ENCODE assay signal across 19 cellular contexts in genomic region chr7:101998029-101998903, GRCh38.
DNase-seq lines count a peak whose midpoint lies in the region; ATAC-seq, FAIRE-seq and TF ChIP-seq lines count a peak whose summit lies in the region.
"Had no signal": no experiment of that assay in that cellular context is flagged by ENCODE, and none has a peak within 500 bp of the region (broad histone marks: within the 10 kb centered on the region; RNA-seq: fewer than 3 reads in every experiment).

No MANE protein-coding gene starts in this region.

- BruUV-seq in OCI-LY7 (replicated peaks; lab: Mats Ljungman, UMichigan): no TSS peak

- H4K20me1 ChIP-seq in OCI-LY7 (ENCODE audit: insufficient read depth, low read length): 0 out of 2 replicates have a peak, but pooled peaks cover 8% of the 10 kb centered on the region

- WGBS in thymus: 82% methylated on average over 23 of the region's 23 CpGs
- WGBS in small intestine, 3 donors: 82 to 90% (median 87%) methylated on average over 23 of the region's 23 CpGs

- H3K79me2 ChIP-seq in OCI-LY7 (ENCODE audit: insufficient read depth, low read depth, low read length): peaks cover 96% of the 10 kb centered on the region

- no peak for DNase-seq in left cardiac atrium
- no peak for DNase-seq in Right ventricle myocardium superior
- DNase-seq in OCI-LY7 (ENCODE audit: low spot score): no peak
- peak; percentile 16 for DNase-seq in fibroblast of the aortic adventitia (ENCODE audit: low read depth)
- DNase-seq in activated effector memory CD4-positive, alpha-beta T cell treated with anti-CD3 and anti-CD28 coated beads, Interleukin-2, amount 50 U/mL, for 16 hours: no peak
- no peak for DNase-seq in NOMO-1 (lab: John Stamatoyannopoulos, UW; ENCODE audit: unreplicated experiment in 2 of 2)
- no peak for DNase-seq in small intestine
- DNase-seq: activated CD4-positive, CD25-positive, alpha-beta regulatory T cell treated with anti-CD3 and anti-CD28 coated beads, Interleukin-2, amount 50 U/mL, for 72 hours; DMS153; NCI-H1436; PC-9; T1000 had no signal

- H3K36me3 ChIP-seq in OCI-LY7 (ENCODE audit: insufficient read depth, low read length) (peaks cover 64% of the 10 kb centered on the region; the same call in 1 of the 2 replicates), thymus (ENCODE audit: control insufficient read depth, insufficient read depth) (no peaks in the 10 kb centered on the region), small intestine (ENCODE audit: control insufficient read depth in 2 of 2, insufficient read depth in 2 of 2, low read length in 2 of 2) (no peaks in the 10 kb centered on the region)
- H3K36me3 ChIP-seq: vagina had no signal

- no peak for FAIRE-seq in small intestine (lab: Jason Lieb, UNC)
- FAIRE-seq: endometrium had no signal

- H2AFZ ChIP-seq in OCI-LY7 (ENCODE audit: low read length): no peak overlapping the region
- H2AFZ ChIP-seq: PC-9 had no signal

- no peaks in the 10 kb centered on the region for H3K9me2 ChIP-seq in OCI-LY7 (ENCODE audit: insufficient read depth, low read length)

- peak overlapping the region; percentile 97 for H3K27ac ChIP-seq in OCI-LY7 (ENCODE audit: low read depth, low read length, poor library complexity, severe bottlenecking)
- peak overlapping the region; percentile 36 for H3K27ac ChIP-seq in thymus (ENCODE audit: low read depth)
- no peak overlapping the region for H3K27ac ChIP-seq in small intestine (ENCODE audit: low read depth in 1 of 2, low read length in 1 of 2)
- H3K27ac ChIP-seq: PC-9, SK-N-MC, vagina had no signal

- CTCF ChIA-PET in OCI-LY7 (lab: Charles Lee; ENCODE audit: unreplicated experiment): no interaction called here

- POLR2A ChIA-PET in OCI-LY7 (lab: Charles Lee): interaction anchor here (0.6 to 0.9 kb wide), 3 partner anchors 27 to 145 kb away, joined by 3 to 4 read pairs (median 3); no protein-coding TSS in a partner anchor

- H3K27me3 ChIP-seq in thymus (ENCODE audit: control insufficient read depth, insufficient read depth) (no peaks in the 10 kb centered on the region), small intestine (ENCODE audit: control insufficient read depth in 2 of 2, insufficient read depth in 2 of 2, low read length in 2 of 2) (no peaks in the 10 kb centered on the region)
- H3K27me3 ChIP-seq: vagina had no signal

- H3K4me2 ChIP-seq in OCI-LY7 (ENCODE audit: low read length): peak overlapping the region; percentile 45
- H3K4me2 ChIP-seq: PC-9, smooth muscle cell had no signal

- intact Hi-C loops in left cardiac atrium (cut with DNase I): no loop called here
- intact Hi-C loops in Right ventricle myocardium superior (cut with DNase I): no loop called here
- intact Hi-C loops in OCI-LY7 (cut with micrococcal nuclease; ENCODE audit: unreplicated experiment): no loop called here

- no peak overlapping the region for H3K4me3 ChIP-seq in OCI-LY7 (ENCODE audit: low read depth, low read length, poor library complexity, severe bottlenecking)
- H3K4me3 ChIP-seq in fibroblast of the aortic adventitia (ENCODE audit: low read depth, low read length): no peak overlapping the region
- no peak overlapping the region for H3K4me3 ChIP-seq in thymus (ENCODE audit: low read length)
- H3K4me3 ChIP-seq in small intestine (ENCODE audit: low read depth in 1 of 2, low read length in 2 of 2): no peak overlapping the region
- H3K4me3 ChIP-seq: lung, PC-9, SK-N-MC, smooth muscle cell, vagina had no signal

- ATAC-seq in left cardiac atrium: peak; percentile 17 to 28
- no peak for ATAC-seq in Right ventricle myocardium superior (ENCODE audit: poor library complexity)
- ATAC-seq: activated naive CD4-positive, alpha-beta T cell treated with anti-CD3 and anti-CD28 coated beads, Interleukin-2, amount 50 U/mL, for 72 hours had no signal

- H3K9me3 ChIP-seq in OCI-LY7 (ENCODE audit: low read length) (no peaks in the 10 kb centered on the region), thymus (ENCODE audit: control insufficient read depth) (no peaks in the 10 kb centered on the region), small intestine (ENCODE audit: control insufficient read depth, low read depth) (no peaks in the 10 kb centered on the region)
- H3K9me3 ChIP-seq: vagina had no signal

- TF ChIP-seq CTCF in OCI-LY7 (conservative IDR thresholded peaks at IDR 0.05; ENCODE audit: low read length): no peak
- no peak for TF ChIP-seq CTCF in fibroblast of the aortic adventitia (IDR thresholded peaks at IDR 0.05; ENCODE audit: insufficient read depth, low read length)

- H3K4me1 ChIP-seq in OCI-LY7 (ENCODE audit: insufficient read depth, low read length, poor library complexity, severe bottlenecking) (peaks cover 90% of the 10 kb centered on the region), thymus (ENCODE audit: control insufficient read depth, insufficient read depth, low read length) (peaks cover 51% of the 10 kb centered on the region), small intestine (ENCODE audit: control insufficient read depth in 2 of 2, insufficient read depth in 1 of 2, low read depth in 1 of 2, low read length in 1 of 2) (no peaks in the 10 kb centered on the region)
- H3K4me1 ChIP-seq: vagina had no signal

Comparison
In these comparisons a context has a peak if more than half of its experiments do, and no peak if none do; other contexts are left out.
1. H3K27ac ChIP-seq: peak in OCI-LY7 (single experiment) and thymus (single experiment); none in small intestine (0 of 2).